1 cellular context compared by ENCODE assay signal in the genomic region with DNA sequence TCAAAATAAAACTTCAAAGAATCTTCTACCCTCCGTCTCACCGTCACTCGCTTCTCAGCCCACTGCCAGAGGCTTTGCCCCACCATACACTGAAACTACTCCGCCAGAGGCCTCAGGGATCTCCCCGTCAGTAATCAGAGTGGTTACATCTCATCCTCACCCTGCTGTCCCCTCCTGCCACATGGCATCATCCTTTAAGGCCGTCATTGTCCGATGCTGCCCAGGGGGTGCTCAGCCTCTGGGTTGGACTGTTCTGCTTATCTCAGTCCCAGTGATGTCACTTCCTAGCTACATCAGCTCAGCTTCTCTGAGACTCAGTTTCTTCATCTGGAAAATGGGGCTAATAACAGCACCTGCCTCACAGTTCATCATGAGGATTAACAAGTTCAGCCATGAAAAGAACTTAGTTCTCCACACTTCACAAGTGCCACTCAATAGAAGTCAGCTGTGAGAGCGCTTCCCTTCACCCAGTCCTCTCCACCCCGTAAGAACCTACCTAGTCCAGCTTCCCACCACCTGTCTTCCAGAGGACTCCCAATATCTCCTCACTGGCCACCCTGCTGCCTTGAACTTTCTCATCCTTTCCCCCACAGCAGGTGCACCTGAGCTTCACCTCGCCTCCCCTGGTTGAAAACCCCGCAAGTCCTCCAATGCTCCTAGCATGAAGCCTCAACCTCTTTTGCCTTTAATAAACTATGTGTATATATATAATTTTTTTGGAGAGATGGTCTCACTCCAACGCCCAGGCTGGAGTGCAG.
TF ChIP-seq lines count a peak whose summit lies in the region.

No MANE protein-coding gene starts in this region.

TF ChIP-seq in HepG2, 621 proteins besides CTCF, POLR2A, EP300 and RAD21:
- TF ChIP-seq FIP1L1 (IDR thresholded peaks at IDR 0.05; ENCODE audit: borderline replicate concordance, insufficient read depth, low read depth, low read length): no peak
- TF ChIP-seq SRSF9 (IDR thresholded peaks at IDR 0.05; ENCODE audit: borderline replicate concordance, insufficient read depth, low read depth, low read length, poor library complexity, severe bottlenecking): no peak
- peak; percentile 67 for TF ChIP-seq ZNF629 (CRISPR knock-in tag; conservative IDR thresholded peaks at IDR 0.05)
- no peak for TF ChIP-seq KDM3A (CRISPR knock-in tag; IDR thresholded peaks at IDR 0.05; ENCODE audit: low read depth)
- no peak for TF ChIP-seq DNMT3B (CRISPR knock-in tag; conservative IDR thresholded peaks at IDR 0.05)
- TF ChIP-seq, protein P1, sequence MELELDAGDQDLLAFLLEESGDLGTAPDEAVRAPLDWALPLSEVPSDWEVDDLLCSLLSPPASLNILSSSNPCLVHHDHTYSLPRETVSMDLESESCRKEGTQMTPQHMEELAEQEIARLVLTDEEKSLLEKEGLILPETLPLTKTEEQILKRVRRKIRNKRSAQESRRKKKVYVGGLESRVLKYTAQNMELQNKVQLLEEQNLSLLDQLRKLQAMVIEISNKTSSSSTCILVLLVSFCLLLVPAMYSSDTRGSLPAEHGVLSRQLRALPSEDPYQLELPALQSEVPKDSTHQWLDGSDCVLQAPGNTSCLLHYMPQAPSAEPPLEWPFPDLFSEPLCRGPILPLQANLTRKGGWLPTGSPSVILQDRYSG (CRISPR knock-in tag; IDR thresholded peaks at IDR 0.05): no peak
